In genomic region chrX:12236156-12236555, GRCh38 we compare ENCODE assay signal across 33 cellular contexts.
DNase-seq lines count a peak whose midpoint lies in the region; ATAC-seq, FAIRE-seq and TF ChIP-seq lines count a peak whose summit lies in the region.
"Had no signal": no experiment of that assay in that cellular context is flagged by ENCODE, and none has a peak within 500 bp of the region (broad histone marks: within the 10 kb centered on the region; RNA-seq: fewer than 3 reads in every experiment).

No MANE protein-coding gene starts in this region.

- no peaks in the 10 kb centered on the region for H3K4me1 Mint-ChIP-seq in CD8-positive, alpha-beta T cell (ENCODE audit: low read depth)
- H3K4me1 Mint-ChIP-seq: B cell; CD14-positive monocyte; CD4-positive, alpha-beta memory T cell; CD4-positive, CD25-positive, alpha-beta regulatory T cell; CD8-positive, alpha-beta memory T cell had no signal

- TF ChIP-seq EP300 in A549 (IDR thresholded peaks at IDR 0.05): no peak

- H3K27me3 ChIP-seq in CD8-positive, alpha-beta T cell (ENCODE audit: insufficient read depth, low read length): no peaks in the 10 kb centered on the region
- H3K27me3 ChIP-seq: BE2C had no signal

- TF ChIP-seq POLR2A in A549 (IDR thresholded peaks at IDR 0.05; ENCODE audit: low read length): no peak

- no peak overlapping the region for H3K27ac ChIP-seq in A549
- no peak overlapping the region for H3K27ac ChIP-seq in HEK293 (ENCODE audit: extremely low read depth, low read depth, low read length)
- no peak overlapping the region for H3K27ac ChIP-seq in CD8-positive, alpha-beta T cell (ENCODE audit: low read depth, low read length)
- H3K27ac ChIP-seq: 22Rv1; BLaER1; BLaER1 treated with 17β-estradiol and CSF1 and Interleukin-3, amounts not matched to agents 10 nM and 100 nM; C4-2B had no signal

- intact Hi-C loops in CD8-positive, alpha-beta T cell (cut with DNase I, micrococcal nuclease): no loop called here
- intact Hi-C loops in posterior cingulate gyrus (cut with DNase I): no loop called here

- H3K27ac Mint-ChIP-seq in CD8-positive, alpha-beta T cell: no peak overlapping the region
- H3K27ac Mint-ChIP-seq: B cell; CD14-positive monocyte; CD4-positive, alpha-beta memory T cell; CD4-positive, alpha-beta T cell; CD4-positive, CD25-positive, alpha-beta regulatory T cell; CD8-positive, alpha-beta memory T cell had no signal

- TF ChIP-seq CTCF in A549 (IDR thresholded peaks at IDR 0.05) (no peak), D721Med (IDR thresholded peaks at IDR 0.05; ENCODE audit: insufficient read depth, missing control alignments) (no peak), HEK293 (tag by site-specific recombination; IDR thresholded peaks at IDR 0.05) (no peak)
- no peak for TF ChIP-seq CTCF in CD8-positive, alpha-beta T cell (IDR thresholded peaks at IDR 0.05)

- TF ChIP-seq RAD21 in A549 (conservative IDR thresholded peaks at IDR 0.05 in 1 of 2, IDR thresholded peaks at IDR 0.05 in 1 of 2): no peak

- no peak overlapping the region for H3K4me3 Mint-ChIP-seq in CD8-positive, alpha-beta T cell
- H3K4me3 Mint-ChIP-seq: B cell; CD14-positive monocyte; CD4-positive, alpha-beta memory T cell; CD4-positive, alpha-beta T cell; CD4-positive, CD25-positive, alpha-beta regulatory T cell; CD8-positive, alpha-beta memory T cell had no signal

- FAIRE-seq in A549 (lab: Jason Lieb, UNC) (peak; percentile 68), D721Med (lab: Jason Lieb, UNC) (peak; percentile 53)
- FAIRE-seq: A204.1, G401.6 had no signal

- H3K4me1 ChIP-seq in A549 (no peaks in the 10 kb centered on the region), HEK293 (ENCODE audit: control insufficient read depth, insufficient read depth, low read length) (peaks cover 28% of the 10 kb centered on the region)
- H3K4me1 ChIP-seq in CD8-positive, alpha-beta T cell (ENCODE audit: insufficient read depth, low read length): no peaks in the 10 kb centered on the region
- H3K4me1 ChIP-seq: BE2C; BLaER1; BLaER1 treated with 17β-estradiol and CSF1 and Interleukin-3, amounts not matched to agents 10 nM and 100 nM; Caco-2 had no signal

- no peak overlapping the region for H3K4me3 ChIP-seq in A549
- no peak overlapping the region for H3K4me3 ChIP-seq in HEK293 (ENCODE audit: low read depth, low read length)
- H3K4me3 ChIP-seq in CD8-positive, alpha-beta T cell (ENCODE audit: low read depth, low read length): no peak overlapping the region
- H3K4me3 ChIP-seq: BLaER1; BLaER1 treated with 17β-estradiol and CSF1 and Interleukin-3, amounts not matched to agents 10 nM and 100 nM had no signal

- H3K27me3 Mint-ChIP-seq in CD8-positive, alpha-beta T cell (ENCODE audit: low read depth): no peaks in the 10 kb centered on the region
- H3K27me3 Mint-ChIP-seq: B cell; CD4-positive, alpha-beta memory T cell; CD4-positive, alpha-beta T cell; CD4-positive, CD25-positive, alpha-beta regulatory T cell had no signal

- H3K9me3 ChIP-seq in A549 (no peaks in the 10 kb centered on the region), HEK293 (ENCODE audit: control insufficient read depth, insufficient read depth, low read depth, low read length) (no peaks in the 10 kb centered on the region)
- H3K9me3 ChIP-seq in CD8-positive, alpha-beta T cell (ENCODE audit: low read length): no peaks in the 10 kb centered on the region
- H3K9me3 ChIP-seq: BE2C, BLaER1, Caco-2 had no signal

- WGBS in A549 (ENCODE audit: missing lambda C conversion rate): 52% methylated on average over 2 of the region's 2 CpGs

- no peak for ATAC-seq in A549
- no peak for ATAC-seq in CD8-positive, alpha-beta T cell
- no peak for ATAC-seq in HG03432 (IDR thresholded peaks at IDR 0.05; ENCODE audit: unreplicated experiment)

- no peak for DNase-seq in A549 (ENCODE audit: low read depth in 1 of 2, low spot score in 1 of 2)
- no peak for DNase-seq in D721Med (ENCODE audit: insufficient read length, low spot score)
- DNase-seq in CD8-positive, alpha-beta T cell: no peak
- no peak for DNase-seq in posterior cingulate gyrus
- DNase-seq: 8988T; ACHN; AML-193; BE2C; C1 segment of cervical spinal cord; Caco-2; Calu3; CD4-positive, alpha-beta memory T cell; CD4-positive, alpha-beta T cell; CD4-positive, CD25-positive, alpha-beta regulatory T cell; CD8-positive, alpha-beta memory T cell; COR-L47; DMS 273 treated with DMSO at 0.1 percent for 48 hours; DMS153; DMS53; DMS79; DMS79 treated with DMSO at 0.1 percent for 48 hours; DND-41; EL had no signal

- H3K36me3 Mint-ChIP-seq in CD8-positive, alpha-beta T cell: no peaks in the 10 kb centered on the region
- H3K36me3 Mint-ChIP-seq: CD14-positive monocyte; CD4-positive, alpha-beta memory T cell; CD4-positive, CD25-positive, alpha-beta regulatory T cell; CD8-positive, alpha-beta memory T cell had no signal

- POLR2A ChIA-PET in A549 (lab: Yijun Ruan, JAX): no interaction called here
- POLR2A ChIA-PET in HEK293 (lab: Yijun Ruan, JAX): no interaction called here
- POLR2A ChIA-PET in CD8-positive, alpha-beta T cell (lab: Charles Lee): no interaction called here

- H3K4me2 ChIP-seq in A549: no peak overlapping the region
- H3K4me2 ChIP-seq: BLaER1; BLaER1 treated with 17β-estradiol and CSF1 and Interleukin-3, amounts not matched to agents 10 nM and 100 nM had no signal

- no peaks in the 10 kb centered on the region for H3K36me3 ChIP-seq in HEK293 (ENCODE audit: control insufficient read depth in 2 of 2, insufficient read depth in 1 of 2, low read length in 2 of 2)
- no peaks in the 10 kb centered on the region for H3K36me3 ChIP-seq in CD8-positive, alpha-beta T cell (ENCODE audit: insufficient read depth, low read length)
- H3K36me3 ChIP-seq: BE2C; BLaER1; BLaER1 treated with 17β-estradiol and CSF1 and Interleukin-3, amounts not matched to agents 10 nM and 100 nM had no signal

- no peaks in the 10 kb centered on the region for H3K9me3 Mint-ChIP-seq in CD8-positive, alpha-beta T cell
- H3K9me3 Mint-ChIP-seq: CD14-positive monocyte; CD4-positive, alpha-beta memory T cell; CD4-positive, alpha-beta T cell had no signal

- CTCF ChIA-PET in A549 (lab: Yijun Ruan, JAX): interaction anchor here (1.1 kb wide), 1 partner anchor 23 kb away, joined by 3 read pairs; no protein-coding TSS in a partner anchor
- CTCF ChIA-PET in HEK293 (lab: Yijun Ruan, JAX): no interaction called here
- CTCF ChIA-PET in CD8-positive, alpha-beta T cell (lab: Charles Lee): no interaction called here

TF ChIP-seq in A549, 52 proteins besides CTCF, POLR2A, EP300 and RAD21 (continues in another document):
- TF ChIP-seq E2F6 (IDR thresholded peaks at IDR 0.05; ENCODE audit: borderline replicate concordance, low read depth) (no peak), NPAS2 (CRISPR knock-in tag; IDR thresholded peaks at IDR 0.05; ENCODE audit: borderline replicate concordance) (no peak), EHMT2 (IDR thresholded peaks at IDR 0.05; ENCODE audit: low read depth) (no peak), USF2 (IDR thresholded peaks at IDR 0.05) (no peak), ELK1 (IDR thresholded peaks at IDR 0.05; ENCODE audit: low read depth, low read length) (no peak)

TF ChIP-seq in HEK293, 187 proteins besides CTCF, POLR2A, EP300 and RAD21:
- TF ChIP-seq SCRT1 (tag by site-specific recombination; IDR thresholded peaks at IDR 0.05; ENCODE audit: borderline replicate concordance): no peak
- TF ChIP-seq ZBTB10 (tag by site-specific recombination; IDR thresholded peaks at IDR 0.05): no peak
- no peak for TF ChIP-seq MZF1 (tag by site-specific recombination; IDR thresholded peaks at IDR 0.05; ENCODE audit: borderline replicate concordance)
- no peak for TF ChIP-seq ZNF24 (tag by site-specific recombination; IDR thresholded peaks at IDR 0.05)
- TF ChIP-seq ZNF184 (tag by site-specific recombination; IDR thresholded peaks at IDR 0.05): no peak
- TF ChIP-seq ZNF76 (tag by site-specific recombination; IDR thresholded peaks at IDR 0.05; ENCODE audit: borderline replicate concordance, low read depth): no peak
- TF ChIP-seq ZNF664 (tag by site-specific recombination; IDR thresholded peaks at IDR 0.05): peak; percentile 91
